ENCODE assay signal across 1 cellular context in the genomic region with DNA sequence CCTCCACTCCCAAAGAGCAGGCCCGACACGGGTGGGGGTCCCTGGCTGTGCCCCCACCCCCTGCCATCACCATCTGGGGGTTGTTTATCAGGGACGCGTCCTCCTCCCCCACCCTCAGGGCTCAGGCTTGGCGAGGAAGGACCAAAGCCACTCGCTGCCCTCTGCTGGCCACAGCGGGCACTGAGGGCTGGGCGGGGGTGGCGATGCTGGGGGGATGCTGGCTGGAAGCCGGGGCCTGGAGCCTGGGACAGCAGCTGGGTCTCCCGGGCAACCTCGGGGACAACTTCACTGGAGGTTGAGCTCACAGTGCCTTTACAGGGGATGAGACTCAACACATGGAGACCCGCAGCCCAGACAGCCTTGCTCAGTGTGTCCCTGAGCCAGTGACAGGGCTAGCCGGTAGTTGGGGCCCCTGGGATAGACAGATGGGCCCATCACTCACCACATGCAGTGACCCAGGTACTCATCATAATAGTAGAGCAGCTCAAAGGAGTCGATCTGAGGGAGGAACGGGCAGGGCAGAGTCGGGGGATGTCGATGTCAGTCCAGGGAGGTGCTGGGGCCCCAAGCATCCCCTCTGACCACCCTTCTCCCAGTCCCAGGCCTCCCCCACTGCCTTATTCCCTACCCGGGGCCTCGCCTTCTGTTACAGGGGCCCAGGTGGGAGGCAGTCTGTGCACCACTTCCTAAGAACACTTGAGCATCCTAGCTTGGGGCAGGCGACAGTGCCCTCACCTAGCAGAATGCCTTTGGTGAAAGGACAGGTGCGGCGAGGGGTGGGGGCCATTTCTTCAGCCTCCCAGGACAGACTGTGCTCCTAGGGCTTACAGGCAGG.
TF ChIP-seq lines count a peak whose summit lies in the region.

No MANE protein-coding gene starts in this region.

TF ChIP-seq in K562, 482 proteins besides CTCF, POLR2A, EP300 and RAD21 (continued from another document):
- TF ChIP-seq, protein P1, sequence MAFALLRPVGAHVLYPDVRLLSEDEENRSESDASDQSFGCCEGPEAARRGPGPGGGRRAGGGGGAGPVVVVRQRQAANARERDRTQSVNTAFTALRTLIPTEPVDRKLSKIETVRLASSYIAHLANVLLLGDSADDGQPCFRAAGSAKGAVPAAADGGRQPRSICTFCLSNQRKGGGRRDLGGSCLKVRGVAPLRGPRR (CRISPR knock-in tag; IDR thresholded peaks at IDR 0.05), result no peak
- TF ChIP-seq ZNF695 (CRISPR knock-in tag; IDR thresholded peaks at IDR 0.05) (no peak), ZBED1 (IDR thresholded peaks at IDR 0.05) (no peak), ZBTB7A (IDR thresholded peaks at IDR 0.05; ENCODE audit: borderline replicate concordance, control insufficient read depth, low read depth, low read length) (peak; percentile 46; the same call in 1 of the 2 replicates), BCL6 (CRISPR knock-in tag; IDR thresholded peaks at IDR 0.05) (no peak), SMC3 (conservative IDR thresholded peaks at IDR 0.05; ENCODE audit: insufficient read depth, low read depth, low read length) (peak; percentile 39; the same call in 1 of the 2 replicates), ETS2 (tag; IDR thresholded peaks at IDR 0.05; ENCODE audit: borderline replicate concordance, poor library complexity, severe bottlenecking) (no peak), RCOR1 (IDR thresholded peaks at IDR 0.05; ENCODE audit: borderline replicate concordance in 1 of 2, low read depth in 2 of 2, low read length in 2 of 2) (0 out of 4 replicates have a peak, but pooled peaks of 1 of the 2 experiments have one; percentile 17), NUFIP1 (IDR thresholded peaks at IDR 0.05; ENCODE audit: partially characterized antibody) (no peak), HLTF (IDR thresholded peaks at IDR 0.05) (no peak), ZNF584 (CRISPR knock-in tag; IDR thresholded peaks at IDR 0.05; ENCODE audit: low read depth) (no peak), RB1 (IDR thresholded peaks at IDR 0.05; ENCODE audit: low read depth) (0 out of 2 replicates have a peak, but pooled peaks have one; percentile 25), MCM7 (IDR thresholded peaks at IDR 0.05) (no peak), MYNN (IDR thresholded peaks at IDR 0.05) (0 out of 2 replicates have a peak, but pooled peaks have one; percentile 21), MYNN (CRISPR knock-in tag; IDR thresholded peaks at IDR 0.05) (no peak), POLR2AphosphoS5 (IDR thresholded peaks at IDR 0.05; ENCODE audit: control insufficient read depth, insufficient read depth, low read depth, low read length) (no peak), ZNF444 (CRISPR knock-in tag; IDR thresholded peaks at IDR 0.05) (no peak), STAG1 (CRISPR knock-in tag; IDR thresholded peaks at IDR 0.05; ENCODE audit: borderline replicate concordance) (peak; percentile 38; the same call in 1 of the 2 replicates), HNRNPLL (IDR thresholded peaks at IDR 0.05; ENCODE audit: low read depth, low read length, poor library complexity, severe bottlenecking) (no peak), RUNX1 (IDR thresholded peaks at IDR 0.05; ENCODE audit: low read depth) (no peak), ZNF778 (CRISPR knock-in tag; IDR thresholded peaks at IDR 0.05) (no peak), GTF2E2 (tag; IDR thresholded peaks at IDR 0.05) (no peak)
- TF ChIP-seq, protein P2, sequence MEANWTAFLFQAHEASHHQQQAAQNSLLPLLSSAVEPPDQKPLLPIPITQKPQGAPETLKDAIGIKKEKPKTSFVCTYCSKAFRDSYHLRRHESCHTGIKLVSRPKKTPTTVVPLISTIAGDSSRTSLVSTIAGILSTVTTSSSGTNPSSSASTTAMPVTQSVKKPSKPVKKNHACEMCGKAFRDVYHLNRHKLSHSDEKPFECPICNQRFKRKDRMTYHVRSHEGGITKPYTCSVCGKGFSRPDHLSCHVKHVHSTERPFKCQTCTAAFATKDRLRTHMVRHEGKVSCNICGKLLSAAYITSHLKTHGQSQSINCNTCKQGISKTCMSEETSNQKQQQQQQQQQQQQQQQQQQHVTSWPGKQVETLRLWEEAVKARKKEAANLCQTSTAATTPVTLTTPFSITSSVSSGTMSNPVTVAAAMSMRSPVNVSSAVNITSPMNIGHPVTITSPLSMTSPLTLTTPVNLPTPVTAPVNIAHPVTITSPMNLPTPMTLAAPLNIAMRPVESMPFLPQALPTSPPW (CRISPR knock-in tag; IDR thresholded peaks at IDR 0.05), result peak; percentile 69
- TF ChIP-seq, protein P3, sequence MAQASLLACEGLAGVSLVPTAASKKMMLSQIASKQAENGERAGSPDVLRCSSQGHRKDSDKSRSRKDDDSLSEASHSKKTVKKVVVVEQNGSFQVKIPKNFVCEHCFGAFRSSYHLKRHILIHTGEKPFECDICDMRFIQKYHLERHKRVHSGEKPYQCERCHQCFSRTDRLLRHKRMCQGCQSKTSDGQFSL (CRISPR knock-in tag; IDR thresholded peaks at IDR 0.05), result peak; percentile 93
- TF ChIP-seq, protein P3 (tag; IDR thresholded peaks at IDR 0.05), result peak in 1 of 2 experiments; percentile 66; a peak in 1 of 4 replicates
- TF ChIP-seq, protein P4, sequence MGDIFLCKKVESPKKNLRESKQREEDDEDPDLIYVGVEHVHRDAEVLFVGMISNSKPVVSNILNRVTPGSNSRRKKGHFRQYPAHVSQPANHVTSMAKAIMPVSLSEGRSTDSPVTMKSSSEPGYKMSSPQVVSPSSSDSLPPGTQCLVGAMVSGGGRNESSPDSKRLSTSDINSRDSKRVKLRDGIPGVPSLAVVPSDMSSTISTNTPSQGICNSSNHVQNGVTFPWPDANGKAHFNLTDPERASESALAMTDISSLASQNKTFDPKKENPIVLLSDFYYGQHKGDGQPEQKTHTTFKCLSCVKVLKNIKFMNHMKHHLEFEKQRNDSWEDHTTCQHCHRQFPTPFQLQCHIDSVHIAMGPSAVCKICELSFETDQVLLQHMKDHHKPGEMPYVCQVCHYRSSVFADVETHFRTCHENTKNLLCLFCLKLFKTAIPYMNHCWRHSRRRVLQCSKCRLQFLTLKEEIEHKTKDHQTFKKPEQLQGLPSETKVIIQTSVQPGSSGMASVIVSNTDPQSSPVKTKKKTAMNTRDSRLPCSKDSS (IDR thresholded peaks at IDR 0.05; ENCODE audit: low read depth, partially characterized antibody), result no peak
- TF ChIP-seq, protein P5, sequence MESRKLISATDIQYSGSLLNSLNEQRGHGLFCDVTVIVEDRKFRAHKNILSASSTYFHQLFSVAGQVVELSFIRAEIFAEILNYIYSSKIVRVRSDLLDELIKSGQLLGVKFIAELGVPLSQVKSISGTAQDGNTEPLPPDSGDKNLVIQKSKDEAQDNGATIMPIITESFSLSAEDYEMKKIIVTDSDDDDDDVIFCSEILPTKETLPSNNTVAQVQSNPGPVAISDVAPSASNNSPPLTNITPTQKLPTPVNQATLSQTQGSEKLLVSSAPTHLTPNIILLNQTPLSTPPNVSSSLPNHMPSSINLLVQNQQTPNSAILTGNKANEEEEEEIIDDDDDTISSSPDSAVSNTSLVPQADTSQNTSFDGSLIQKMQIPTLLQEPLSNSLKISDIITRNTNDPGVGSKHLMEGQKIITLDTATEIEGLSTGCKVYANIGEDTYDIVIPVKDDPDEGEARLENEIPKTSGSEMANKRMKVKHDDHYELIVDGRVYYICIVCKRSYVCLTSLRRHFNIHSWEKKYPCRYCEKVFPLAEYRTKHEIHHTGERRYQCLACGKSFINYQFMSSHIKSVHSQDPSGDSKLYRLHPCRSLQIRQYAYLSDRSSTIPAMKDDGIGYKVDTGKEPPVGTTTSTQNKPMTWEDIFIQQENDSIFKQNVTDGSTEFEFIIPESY (CRISPR knock-in tag; IDR thresholded peaks at IDR 0.05), result peak; percentile 99
- TF ChIP-seq, protein P6, sequence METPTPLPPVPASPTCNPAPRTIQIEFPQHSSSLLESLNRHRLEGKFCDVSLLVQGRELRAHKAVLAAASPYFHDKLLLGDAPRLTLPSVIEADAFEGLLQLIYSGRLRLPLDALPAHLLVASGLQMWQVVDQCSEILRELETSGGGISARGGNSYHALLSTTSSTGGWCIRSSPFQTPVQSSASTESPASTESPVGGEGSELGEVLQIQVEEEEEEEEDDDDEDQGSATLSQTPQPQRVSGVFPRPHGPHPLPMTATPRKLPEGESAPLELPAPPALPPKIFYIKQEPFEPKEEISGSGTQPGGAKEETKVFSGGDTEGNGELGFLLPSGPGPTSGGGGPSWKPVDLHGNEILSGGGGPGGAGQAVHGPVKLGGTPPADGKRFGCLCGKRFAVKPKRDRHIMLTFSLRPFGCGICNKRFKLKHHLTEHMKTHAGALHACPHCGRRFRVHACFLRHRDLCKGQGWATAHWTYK (CRISPR knock-in tag; IDR thresholded peaks at IDR 0.05), result no peak
- TF ChIP-seq, protein P7, sequence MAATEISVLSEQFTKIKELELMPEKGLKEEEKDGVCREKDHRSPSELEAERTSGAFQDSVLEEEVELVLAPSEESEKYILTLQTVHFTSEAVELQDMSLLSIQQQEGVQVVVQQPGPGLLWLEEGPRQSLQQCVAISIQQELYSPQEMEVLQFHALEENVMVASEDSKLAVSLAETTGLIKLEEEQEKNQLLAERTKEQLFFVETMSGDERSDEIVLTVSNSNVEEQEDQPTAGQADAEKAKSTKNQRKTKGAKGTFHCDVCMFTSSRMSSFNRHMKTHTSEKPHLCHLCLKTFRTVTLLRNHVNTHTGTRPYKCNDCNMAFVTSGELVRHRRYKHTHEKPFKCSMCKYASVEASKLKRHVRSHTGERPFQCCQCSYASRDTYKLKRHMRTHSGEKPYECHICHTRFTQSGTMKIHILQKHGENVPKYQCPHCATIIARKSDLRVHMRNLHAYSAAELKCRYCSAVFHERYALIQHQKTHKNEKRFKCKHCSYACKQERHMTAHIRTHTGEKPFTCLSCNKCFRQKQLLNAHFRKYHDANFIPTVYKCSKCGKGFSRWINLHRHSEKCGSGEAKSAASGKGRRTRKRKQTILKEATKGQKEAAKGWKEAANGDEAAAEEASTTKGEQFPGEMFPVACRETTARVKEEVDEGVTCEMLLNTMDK (IDR thresholded peaks at IDR 0.05; ENCODE audit: borderline replicate concordance, insufficient read depth, low read depth, low read length, poor library complexity, severe bottlenecking), result peak; percentile 79
